18 cellular contexts compared by ENCODE assay signal in the genomic region with DNA sequence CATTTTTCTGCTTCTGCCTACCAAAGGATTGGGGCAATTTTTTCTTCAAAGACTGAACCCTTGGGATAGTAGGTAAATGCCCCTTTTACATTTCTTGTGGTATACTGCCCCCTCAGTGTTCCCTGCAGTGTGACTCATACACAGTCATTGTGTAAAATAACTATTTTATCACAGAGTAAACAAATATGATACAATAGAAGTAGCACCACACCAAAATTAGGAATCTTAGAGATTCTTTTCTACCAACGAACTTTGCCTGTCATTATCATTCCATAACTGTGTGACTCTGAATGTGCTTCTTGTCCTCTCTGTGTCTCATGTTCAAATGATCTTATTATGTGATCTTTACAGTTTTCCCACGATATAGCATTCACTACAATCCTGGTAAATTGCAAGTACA.
DNase-seq lines count a peak whose midpoint lies in the region; FAIRE-seq and TF ChIP-seq lines count a peak whose summit lies in the region.
"Had no signal": no experiment of that assay in that cellular context is flagged by ENCODE, and none has a peak within 500 bp of the region (broad histone marks: within the 10 kb centered on the region; RNA-seq: fewer than 3 reads in every experiment).

No MANE protein-coding gene starts in this region.

- H2BK120ac ChIP-seq in H9 (ENCODE audit: low read depth, low read length, poor library complexity, severe bottlenecking), result no peak overlapping the region

- POLR2A ChIA-PET in MCF 10A (lab: Yijun Ruan, JAX), result no interaction called here
- POLR2A ChIA-PET in PC-9 (lab: Charles Lee; ENCODE audit: unreplicated experiment), result no interaction called here

- H3K4me2 ChIP-seq in mammary epithelial cell (ENCODE audit: insufficient read depth, low read depth, low read length) (no peak overlapping the region), H9 (ENCODE audit: insufficient read depth, insufficient read length, low read length) (no peak overlapping the region), PC-9 (no peak overlapping the region)
- H3K4me2 ChIP-seq: BLaER1 had no signal

- intact Hi-C loops in MCF 10A (cut with micrococcal nuclease) (no loop called here), mammary epithelial cell (cut with micrococcal nuclease) (no loop called here), PC-9 (cut with micrococcal nuclease; ENCODE audit: unreplicated experiment) (no loop called here)

- H3K36me3 ChIP-seq in mammary epithelial cell (ENCODE audit: insufficient read depth, low read length) (no peaks in the 10 kb centered on the region), adipocyte (ENCODE audit: control insufficient read depth, insufficient read depth, low read length, severe bottlenecking) (no peaks in the 10 kb centered on the region), bronchial epithelial cell (ENCODE audit: control insufficient read depth, insufficient read depth, low read length) (no peaks in the 10 kb centered on the region), Peyer's patch (no peaks in the 10 kb centered on the region), PC-9 (ENCODE audit: low read depth) (no peaks in the 10 kb centered on the region)
- H3K36me3 ChIP-seq: BLaER1 had no signal

- CTCF ChIA-PET in MCF 10A (lab: Yijun Ruan, JAX), result no interaction called here
- CTCF ChIA-PET in mammary epithelial cell (lab: Charles Lee; ENCODE audit: low non-redundant PET), result no interaction called here
- CTCF ChIA-PET in PC-9 (lab: Charles Lee), result no interaction called here

- H3K27ac ChIP-seq in mammary epithelial cell (ENCODE audit: insufficient read depth, low read depth, low read length) (no peak overlapping the region), Peyer's patch (no peak overlapping the region), H9 (ENCODE audit: insufficient read length, low read depth, low read length) (no peak overlapping the region), PC-9 (no peak overlapping the region)
- H3K27ac ChIP-seq: BLaER1, GM23248 had no signal

- H2AK5ac ChIP-seq in H9 (ENCODE audit: insufficient read length, low read length), result no peak overlapping the region

- H2AFZ ChIP-seq in mammary epithelial cell (ENCODE audit: low read depth, low read length) (no peak overlapping the region), H9 (ENCODE audit: low read length) (no peak overlapping the region), PC-9 (no peak overlapping the region)
- H2AFZ ChIP-seq: GM23248 had no signal

- H3T11ph ChIP-seq in H9 (ENCODE audit: low read length), result no peak overlapping the region

- H3K9me3 Mint-ChIP-seq in MCF 10A (ENCODE audit: unreplicated experiment), result peaks cover 7% of the 10 kb centered on the region
- H3K9me3 Mint-ChIP-seq in H9, result peaks cover 6 to 62% of the 10 kb centered on the region in 2 experiments

- no peak overlapping the region for H3K4me3 ChIP-seq in mammary epithelial cell (replicated peaks in 1 of 3; ENCODE audit: insufficient read depth in 1 of 3, low read depth in 2 of 3, low read length in 3 of 3)
- no peak overlapping the region for H3K4me3 ChIP-seq in adipocyte (ENCODE audit: low read length)
- no peak overlapping the region for H3K4me3 ChIP-seq in bronchial epithelial cell (ENCODE audit: low read depth, low read length)
- no peak overlapping the region for H3K4me3 ChIP-seq in Peyer's patch
- no peak overlapping the region for H3K4me3 ChIP-seq in PC-9
- H3K4me3 ChIP-seq: BLaER1, GM12878, GM23248 had no signal

- no peaks in the 10 kb centered on the region for H3K9me2 ChIP-seq in PC-9 (ENCODE audit: insufficient read depth)

- H3F3A ChIP-seq in PC-9 (ENCODE audit: insufficient read depth, low read depth), result no peaks in the 10 kb centered on the region

- H3K4me1 ChIP-seq in mammary epithelial cell (ENCODE audit: insufficient read depth, low read length) (no peaks in the 10 kb centered on the region), adipocyte (ENCODE audit: control insufficient read depth, insufficient read depth, low read length) (peaks cover 17% of the 10 kb centered on the region), Peyer's patch (no peaks in the 10 kb centered on the region), H9 (ENCODE audit: insufficient read depth, low read length) (no peaks in the 10 kb centered on the region), PC-9 (replicated peaks; ENCODE audit: insufficient read depth) (no peaks in the 10 kb centered on the region)
- H3K4me1 ChIP-seq: BLaER1 had no signal

- H3K9ac ChIP-seq in mammary epithelial cell (ENCODE audit: insufficient read depth, low read length) (no peak overlapping the region), adipocyte (ENCODE audit: low read length) (peak overlapping the region; percentile 54), H9 (ENCODE audit: extremely low read depth, insufficient read length, low read length) (no peak overlapping the region)
- H3K9ac ChIP-seq: BLaER1, GM23248 had no signal

- H3K27me3 Mint-ChIP-seq in MCF 10A (ENCODE audit: insufficient read depth, unreplicated experiment) (no peaks in the 10 kb centered on the region), H9 (ENCODE audit: low read depth) (no peaks in the 10 kb centered on the region)
- H3K27me3 Mint-ChIP-seq: CD4-positive, alpha-beta memory T cell had no signal

- H3K79me2 ChIP-seq in mammary epithelial cell (ENCODE audit: insufficient read depth, low read length), result no peaks in the 10 kb centered on the region
- H3K79me2 ChIP-seq in H9 (ENCODE audit: insufficient read depth, low read length), result no peaks in the 10 kb centered on the region
- no peaks in the 10 kb centered on the region for H3K79me2 ChIP-seq in PC-9 (ENCODE audit: low read depth)

- H2BK15ac ChIP-seq in H9 (ENCODE audit: low read depth, low read length), result no peak overlapping the region

- FAIRE-seq in bronchial epithelial cell (lab: Jason Lieb, UNC), result no peak
- FAIRE-seq: GM12878, GM19239 had no signal

- no peak overlapping the region for H2BK20ac ChIP-seq in H9 (ENCODE audit: low read depth, low read length, poor library complexity, severe bottlenecking)

- BruUV-seq in MCF 10A (replicated peaks; lab: Mats Ljungman, UMichigan), result no TSS peak
- BruUV-seq in mammary epithelial cell (replicated peaks; lab: Mats Ljungman, UMichigan), result no TSS peak
- no TSS peak for BruUV-seq in PC-9 (replicated peaks; lab: Mats Ljungman, UMichigan)

- no peak overlapping the region for H2BK5ac ChIP-seq in H9 (ENCODE audit: insufficient read length, low read length)

- dilution Hi-C loops in mammary epithelial cell (cut with HindIII; ENCODE audit: low sequenced_read_pairs), result no loop called here

- H3K79me1 ChIP-seq in H9 (ENCODE audit: insufficient read depth, low read depth, low read length, poor library complexity, severe bottlenecking), result no peaks in the 10 kb centered on the region

- H3K14ac ChIP-seq in H9 (ENCODE audit: insufficient read depth, low read length), result no peak overlapping the region

- H3K9me3 ChIP-seq in mammary epithelial cell (replicated peaks; ENCODE audit: insufficient read depth, low read length) (peaks cover 3% of the 10 kb centered on the region), adipocyte (ENCODE audit: control insufficient read depth, low read length) (peaks cover 4% of the 10 kb centered on the region), Peyer's patch (no peaks in the 10 kb centered on the region), H9 (ENCODE audit: control insufficient read depth, low read depth, low read length) (no peaks in the 10 kb centered on the region), PC-9 (ENCODE audit: insufficient read depth, low read depth) (no peaks in the 10 kb centered on the region)

- H3K4me3 Mint-ChIP-seq in MCF 10A (ENCODE audit: unreplicated experiment) (no peak overlapping the region), H9 (no peak overlapping the region)
- H3K4me3 Mint-ChIP-seq: CD14-positive monocyte; CD4-positive, alpha-beta memory T cell had no signal

- no peak overlapping the region for H3K56ac ChIP-seq in H9 (ENCODE audit: insufficient read length, low read depth, low read length)

- no peak for TF ChIP-seq POLR2A in Peyer's patch (IDR thresholded peaks at IDR 0.05)

- no peak for TF ChIP-seq CTCF in MCF 10A (IDR thresholded peaks at IDR 0.05; ENCODE audit: unreplicated experiment)
- TF ChIP-seq CTCF in mammary epithelial cell (conservative IDR thresholded peaks at IDR 0.05 in 1 of 2, IDR thresholded peaks at IDR 0.05 in 1 of 2; ENCODE audit: extremely low read depth in 1 of 2, insufficient read depth in 1 of 2, low read depth in 1 of 2, low read length in 2 of 2), result no peak
- TF ChIP-seq CTCF in bronchial epithelial cell (IDR thresholded peaks at IDR 0.05; ENCODE audit: insufficient read depth, low read length, severe bottlenecking), result no peak
- no peak for TF ChIP-seq CTCF in Peyer's patch (IDR thresholded peaks at IDR 0.05)
- no peak for TF ChIP-seq CTCF in H9 (conservative IDR thresholded peaks at IDR 0.05)
- no peak for TF ChIP-seq CTCF in PC-9 (conservative IDR thresholded peaks at IDR 0.05)

- no peak overlapping the region for H4K8ac ChIP-seq in H9 (replicated peaks; ENCODE audit: insufficient read length, low read depth, low read length)

- H3K4me1 Mint-ChIP-seq in MCF 10A (ENCODE audit: insufficient read depth, unreplicated experiment) (no peaks in the 10 kb centered on the region), H9 (peaks cover 13% of the 10 kb centered on the region in 2 experiments)
- H3K4me1 Mint-ChIP-seq: CD14-positive monocyte; CD4-positive, alpha-beta memory T cell had no signal

- H3K36me3 Mint-ChIP-seq in MCF 10A (ENCODE audit: insufficient read depth, unreplicated experiment) (no peaks in the 10 kb centered on the region), H9 (ENCODE audit: insufficient read depth in 1 of 3, low read depth in 3 of 3) (peaks cover 0 to 25% (median 16%) of the 10 kb centered on the region in 3 experiments; a peak in 5 of 7 replicates)
- H3K36me3 Mint-ChIP-seq: CD14-positive monocyte; CD4-positive, alpha-beta memory T cell had no signal

- no peak overlapping the region for H3K4ac ChIP-seq in H9 (ENCODE audit: low read depth, low read length)

- H4K20me1 ChIP-seq in mammary epithelial cell (ENCODE audit: insufficient read depth, low read length), result no peaks in the 10 kb centered on the region
- H4K20me1 ChIP-seq in H9 (ENCODE audit: control insufficient read depth, insufficient read depth, insufficient read length), result no peaks in the 10 kb centered on the region
- no peaks in the 10 kb centered on the region; the same call in 1 of the 2 replicates for H4K20me1 ChIP-seq in PC-9 (ENCODE audit: insufficient read depth)
- H4K20me1 ChIP-seq: BLaER1 had no signal

- H3K27me3 ChIP-seq in mammary epithelial cell (ENCODE audit: insufficient read depth, low read length) (no peaks in the 10 kb centered on the region), adipocyte (replicated peaks; ENCODE audit: control insufficient read depth, insufficient read depth, low read length) (no peaks in the 10 kb centered on the region), bronchial epithelial cell (ENCODE audit: control insufficient read depth, insufficient read depth, low read length) (no peaks in the 10 kb centered on the region), Peyer's patch (no peaks in the 10 kb centered on the region), H9 (ENCODE audit: insufficient read depth, low read length) (no peaks in the 10 kb centered on the region), PC-9 (ENCODE audit: insufficient read depth, low read depth) (no peaks in the 10 kb centered on the region)

- in situ Hi-C loops in mammary epithelial cell (cut with MboI; ENCODE audit: low sequenced_read_pairs in 2 of 2), result no loop called here

- H3K27ac Mint-ChIP-seq in MCF 10A (ENCODE audit: low read depth, unreplicated experiment) (no peak overlapping the region), H9 (no peak overlapping the region)
- H3K27ac Mint-ChIP-seq: CD14-positive monocyte; CD4-positive, alpha-beta memory T cell had no signal

- WGBS in mammary epithelial cell (ENCODE audit: low coverage, missing lambda C conversion rate), result 11% methylated on average over 2 of the region's 2 CpGs
- no CpG with 5 or more reads among the region's 2 CpGs for WGBS in H9 (ENCODE audit: extremely low coverage, insufficient read length, low lambda C conversion rate)

- no peaks in the 10 kb centered on the region for H3K23me2 ChIP-seq in H9 (ENCODE audit: insufficient read length, low read depth, low read length, poor library complexity, severe bottlenecking)

- no peak overlapping the region for H2BK12ac ChIP-seq in H9 (ENCODE audit: insufficient read length, low read depth, low read length)

- no peak overlapping the region for H4K91ac ChIP-seq in H9 (ENCODE audit: insufficient read length, low read depth, low read length)

- no peak overlapping the region for H4K5ac ChIP-seq in H9 (ENCODE audit: insufficient read length, low read depth, low read length)

- DNase-seq in MCF 10A (ENCODE audit: unreplicated experiment), result peak; percentile 23
- DNase-seq in mammary epithelial cell, result no peak
- DNase-seq in adipocyte (ENCODE audit: low read depth), result no peak
- DNase-seq in bronchial epithelial cell (ENCODE audit: low read depth), result peak; percentile 3
- DNase-seq in Peyer's patch, result no peak
- no peak for DNase-seq in H9
- no peak for DNase-seq in PC-9
- DNase-seq: 8988T; CD4-positive, alpha-beta memory T cell; DMS153; DND-41; EL; GM23248; HCEC 1CT had no signal

- H3K18ac ChIP-seq in H9 (ENCODE audit: insufficient read length, low read depth, low read length), result no peak overlapping the region

- no peak overlapping the region for H3K23ac ChIP-seq in H9 (ENCODE audit: insufficient read length, low read depth, low read length)

Comparison
In these comparisons a context has a peak if more than half of its experiments do, and no peak if none do; other contexts are left out.
1. DNase-seq: peak in MCF 10A (single experiment) and bronchial epithelial cell (single experiment); none in mammary epithelial cell (single experiment), adipocyte (single experiment), Peyer's patch (0 of 3), H9 (single experiment) and PC-9 (0 of 2).